10 cellular contexts compared by ENCODE assay signal in genomic region chrX:135463937-135464336, GRCh38. TPM values are rescaled to one million over a fixed set of nuclear protein-coding genes. Genes with fewer than 3 reads are reported as not detected.
DNase-seq lines count a peak whose midpoint lies in the region; ATAC-seq and TF ChIP-seq lines count a peak whose summit lies in the region.
"Had no signal": no experiment of that assay in that cellular context is flagged by ENCODE, and none has a peak within 500 bp of the region (broad histone marks: within the 10 kb centered on the region; RNA-seq: fewer than 3 reads in every experiment).

No MANE protein-coding gene starts in this region.

- H3K4me1 Mint-ChIP-seq in activated naive CD4-positive, alpha-beta T cell treated with anti-CD3 and anti-CD28 coated beads for 36 hours (ENCODE audit: low read depth), result no peaks in the 10 kb centered on the region
- no peaks in the 10 kb centered on the region for H3K4me1 Mint-ChIP-seq in chondrocyte (ENCODE audit: low read depth)
- H3K4me1 Mint-ChIP-seq in stimulated activated naive B cell treated with anti-CD40 and anti-IgM and Interleukin-4, amounts not matched to agents 10 μg/mL and 1 μg/mL and 100 μg/mL, for 72 hours, result no peaks in the 10 kb centered on the region
- no peaks in the 10 kb centered on the region for H3K4me1 Mint-ChIP-seq in activated T-helper 2 cell treated with anti-CD3 and anti-CD28 coated beads, Interferon-gamma antibody, Interleukin-2, Interleukin-4, amounts not matched to agents 10 μg/mL and 5 μg/mL and 100 μg/mL, durations not matched to agents 14 hours and 24 hours and 36 hours (ENCODE audit: low read depth)

- CTCF ChIA-PET in activated naive CD4-positive, alpha-beta T cell treated with anti-CD3 and anti-CD28 coated beads for 36 hours (lab: Charles Lee), result no interaction called here

- H3K9me3 Mint-ChIP-seq in activated naive CD4-positive, alpha-beta T cell treated with anti-CD3 and anti-CD28 coated beads for 36 hours, result no peaks in the 10 kb centered on the region
- H3K9me3 Mint-ChIP-seq in chondrocyte (ENCODE audit: low read depth), result peaks cover 11% of the 10 kb centered on the region
- H3K9me3 Mint-ChIP-seq in stimulated activated naive B cell treated with anti-CD40 and anti-IgM and Interleukin-4, amounts not matched to agents 10 μg/mL and 1 μg/mL and 100 μg/mL, for 72 hours, result no peaks in the 10 kb centered on the region
- no peaks in the 10 kb centered on the region for H3K9me3 Mint-ChIP-seq in activated T-helper 2 cell treated with anti-CD3 and anti-CD28 coated beads, Interferon-gamma antibody, Interleukin-2, Interleukin-4, amounts not matched to agents 10 μg/mL and 5 μg/mL and 100 μg/mL, durations not matched to agents 14 hours and 24 hours and 36 hours
- H3K9me3 Mint-ChIP-seq: natural killer cell treated with Interleukin-12 subunit alpha and Interleukin-12 subunit beta and Interleukin-15 and Interleukin-18, amount 100 ng/mL, for 72 hours had no signal

- H3K36me3 Mint-ChIP-seq in activated naive CD4-positive, alpha-beta T cell treated with anti-CD3 and anti-CD28 coated beads for 36 hours (ENCODE audit: low read depth), result no peaks in the 10 kb centered on the region
- H3K36me3 Mint-ChIP-seq in chondrocyte (ENCODE audit: low read depth), result no peaks in the 10 kb centered on the region
- H3K36me3 Mint-ChIP-seq in stimulated activated naive B cell treated with anti-CD40 and anti-IgM and Interleukin-4, amounts not matched to agents 10 μg/mL and 1 μg/mL and 100 μg/mL, for 72 hours, result no peaks in the 10 kb centered on the region
- H3K36me3 Mint-ChIP-seq in activated T-helper 2 cell treated with anti-CD3 and anti-CD28 coated beads, Interferon-gamma antibody, Interleukin-2, Interleukin-4, amounts not matched to agents 10 μg/mL and 5 μg/mL and 100 μg/mL, durations not matched to agents 14 hours and 24 hours and 36 hours (ENCODE audit: low read depth), result no peaks in the 10 kb centered on the region
- H3K36me3 Mint-ChIP-seq: natural killer cell treated with Interleukin-12 subunit alpha and Interleukin-12 subunit beta and Interleukin-15 and Interleukin-18, amount 100 ng/mL, for 72 hours had no signal

- H3K27ac Mint-ChIP-seq in activated naive CD4-positive, alpha-beta T cell treated with anti-CD3 and anti-CD28 coated beads for 36 hours, result no peak overlapping the region
- H3K27ac Mint-ChIP-seq in chondrocyte (ENCODE audit: unreplicated experiment), result no peak overlapping the region
- no peak overlapping the region for H3K27ac Mint-ChIP-seq in stimulated activated naive B cell treated with anti-CD40 and anti-IgM and Interleukin-4, amounts not matched to agents 10 μg/mL and 1 μg/mL and 100 μg/mL, for 72 hours
- no peak overlapping the region for H3K27ac Mint-ChIP-seq in activated T-helper 2 cell treated with anti-CD3 and anti-CD28 coated beads, Interferon-gamma antibody, Interleukin-2, Interleukin-4, amounts not matched to agents 10 μg/mL and 5 μg/mL and 100 μg/mL, durations not matched to agents 14 hours and 24 hours and 36 hours
- H3K27ac Mint-ChIP-seq: natural killer cell treated with Interleukin-12 subunit alpha and Interleukin-12 subunit beta and Interleukin-15 and Interleukin-18, amount 100 ng/mL, for 72 hours had no signal

- intact Hi-C loops in activated naive CD4-positive, alpha-beta T cell treated with anti-CD3 and anti-CD28 coated beads for 36 hours (cut with micrococcal nuclease), result no loop called here
- intact Hi-C loops in activated T-helper 2 cell treated with anti-CD3 and anti-CD28 coated beads, Interferon-gamma antibody, Interleukin-2, Interleukin-4, amounts not matched to agents 10 μg/mL and 5 μg/mL and 100 μg/mL, durations not matched to agents 14 hours and 24 hours and 36 hours (cut with micrococcal nuclease), result no loop called here

- peak; percentile 4 for DNase-seq in activated naive CD4-positive, alpha-beta T cell treated with anti-CD3 and anti-CD28 coated beads for 36 hours
- DNase-seq in activated naive CD4-positive, alpha-beta T cell (lab: John Stamatoyannopoulos, UW), result no peak
- peak; percentile 1 for DNase-seq in LHCN-M2 (ENCODE audit: low read depth)
- no peak for DNase-seq in chondrocyte (ENCODE audit: low spot score)
- no peak for DNase-seq in stimulated activated naive B cell treated with anti-CD40 and anti-IgM and Interleukin-4, amounts not matched to agents 10 μg/mL and 1 μg/mL and 100 μg/mL, for 72 hours
- DNase-seq in activated T-helper 2 cell treated with anti-CD3 and anti-CD28 coated beads, Interferon-gamma antibody, Interleukin-2, Interleukin-4, amounts not matched to agents 10 μg/mL and 5 μg/mL and 100 μg/mL, durations not matched to agents 14 hours and 24 hours and 36 hours (ENCODE audit: low spot score), result no peak
- DNase-seq in superior temporal gyrus (ENCODE audit: extremely low spot score), result no peak
- DNase-seq in NCI-H1092 (lab: John Stamatoyannopoulos, UW), result no peak
- DNase-seq: KG1 had no signal

- peak; percentile 49 to 61 for ATAC-seq in stimulated activated naive B cell treated with anti-CD40 and anti-IgM and Interleukin-4, amounts not matched to agents 10 μg/mL and 1 μg/mL and 100 μg/mL, for 72 hours (replicated peaks)

- H3K4me3 Mint-ChIP-seq in activated naive CD4-positive, alpha-beta T cell treated with anti-CD3 and anti-CD28 coated beads for 36 hours, result no peak overlapping the region
- no peak overlapping the region for H3K4me3 Mint-ChIP-seq in chondrocyte (ENCODE audit: unreplicated experiment)
- no peak overlapping the region for H3K4me3 Mint-ChIP-seq in stimulated activated naive B cell treated with anti-CD40 and anti-IgM and Interleukin-4, amounts not matched to agents 10 μg/mL and 1 μg/mL and 100 μg/mL, for 72 hours
- no peak overlapping the region for H3K4me3 Mint-ChIP-seq in activated T-helper 2 cell treated with anti-CD3 and anti-CD28 coated beads, Interferon-gamma antibody, Interleukin-2, Interleukin-4, amounts not matched to agents 10 μg/mL and 5 μg/mL and 100 μg/mL, durations not matched to agents 14 hours and 24 hours and 36 hours (ENCODE audit: low read depth)
- H3K4me3 Mint-ChIP-seq: natural killer cell treated with Interleukin-12 subunit alpha and Interleukin-12 subunit beta and Interleukin-15 and Interleukin-18, amount 100 ng/mL, for 72 hours had no signal

- peak; percentile 32 for TF ChIP-seq CTCF in chondrocyte (IDR thresholded peaks at IDR 0.05)

- no peaks in the 10 kb centered on the region for H3K27me3 Mint-ChIP-seq in activated naive CD4-positive, alpha-beta T cell treated with anti-CD3 and anti-CD28 coated beads for 36 hours (ENCODE audit: low read depth)
- H3K27me3 Mint-ChIP-seq in chondrocyte (ENCODE audit: low read depth), result no peaks in the 10 kb centered on the region
- H3K27me3 Mint-ChIP-seq in stimulated activated naive B cell treated with anti-CD40 and anti-IgM and Interleukin-4, amounts not matched to agents 10 μg/mL and 1 μg/mL and 100 μg/mL, for 72 hours, result peaks cover 0 to 16% of the 10 kb centered on the region in 2 donors
- H3K27me3 Mint-ChIP-seq in activated T-helper 2 cell treated with anti-CD3 and anti-CD28 coated beads, Interferon-gamma antibody, Interleukin-2, Interleukin-4, amounts not matched to agents 10 μg/mL and 5 μg/mL and 100 μg/mL, durations not matched to agents 14 hours and 24 hours and 36 hours (ENCODE audit: low read depth), result peaks cover 15% of the 10 kb centered on the region

RNA-seq across cellular contexts. Expression of gene SMIM10L2A, which starts 42.2 kb away (rescaled TPM):
- under 1 TPM; 0.40 to 0.41 TPM for total RNA-seq in activated naive CD4-positive, alpha-beta T cell treated with anti-CD3 and anti-CD28 coated beads for 36 hours
- 0.11 TPM in 1 of 2 replicates, not detected in the other for total RNA-seq in LHCN-M2 (2014; rRNA removed)
- polyA plus RNA-seq in LHCN-M2 (2012), result 0.02 TPM
- total RNA-seq in chondrocyte, result 0.27 to 0.62 TPM (median 0.40 TPM) in 3 replicates
- 0.16 and 0.21 TPM in 2 replicates for total RNA-seq in activated T-helper 2 cell treated with anti-CD3 and anti-CD28 coated beads, Interferon-gamma antibody, Interleukin-2, Interleukin-4, amounts not matched to agents 10 μg/mL and 5 μg/mL and 100 μg/mL, durations not matched to agents 14 hours and 24 hours and 36 hours

RNA-seq across cellular contexts. Expression of gene INTS6L, which starts 56.5 kb away (rescaled TPM):
- 10 to 100 TPM; 14.2 to 14.4 TPM for total RNA-seq in activated naive CD4-positive, alpha-beta T cell treated with anti-CD3 and anti-CD28 coated beads for 36 hours
- total RNA-seq in LHCN-M2 (2014; rRNA removed), result 2.6 and 6.1 TPM in 2 replicates
- 0.64 TPM for polyA plus RNA-seq in LHCN-M2 (2012)
- total RNA-seq in chondrocyte, result 5.8 to 7.7 TPM (median 6.0 TPM) in 3 replicates
- total RNA-seq in activated T-helper 2 cell treated with anti-CD3 and anti-CD28 coated beads, Interferon-gamma antibody, Interleukin-2, Interleukin-4, amounts not matched to agents 10 μg/mL and 5 μg/mL and 100 μg/mL, durations not matched to agents 14 hours and 24 hours and 36 hours, result 27.1 and 29.4 TPM in 2 replicates

Comparison
In these comparisons a context has a peak if more than half of its experiments do, and no peak if none do; other contexts are left out.
1. DNase-seq: peak in activated naive CD4-positive, alpha-beta T cell treated with anti-CD3 and anti-CD28 coated beads for 36 hours (single experiment) and LHCN-M2 (single experiment); none in activated naive CD4-positive, alpha-beta T cell (0 of 4), chondrocyte (single experiment), stimulated activated naive B cell treated with anti-CD40 and anti-IgM and Interleukin-4, amounts not matched to agents 10 μg/mL and 1 μg/mL and 100 μg/mL, for 72 hours (single experiment), activated T-helper 2 cell treated with anti-CD3 and anti-CD28 coated beads, Interferon-gamma antibody, Interleukin-2, Interleukin-4, amounts not matched to agents 10 μg/mL and 5 μg/mL and 100 μg/mL, durations not matched to agents 14 hours and 24 hours and 36 hours (single experiment), superior temporal gyrus (single experiment) and NCI-H1092 (single experiment).